Comparison of ENCODE assay signal across 24 cellular contexts in the genomic region with DNA sequence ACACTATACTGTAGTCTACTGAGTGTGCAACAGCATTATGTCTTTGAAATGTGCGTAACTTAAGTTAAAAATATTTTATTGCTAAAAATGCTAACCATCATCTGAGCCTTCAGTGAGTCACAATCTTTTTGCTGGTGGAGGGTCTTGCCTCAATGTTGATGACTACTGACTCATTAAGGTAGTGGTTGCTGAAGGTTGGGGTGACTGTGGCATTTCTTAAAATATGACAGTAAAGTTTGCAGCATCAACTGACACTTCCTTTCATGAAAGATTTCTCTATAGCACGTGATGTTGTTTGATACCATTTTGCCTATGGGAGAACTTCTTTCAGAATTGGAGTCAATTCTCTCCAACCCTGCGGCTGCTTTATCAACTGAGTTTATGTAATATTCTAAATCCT. TPM values are rescaled to one million over a fixed set of nuclear protein-coding genes. Genes with fewer than 3 reads are reported as not detected.
"Had no signal": no experiment of that assay in that cellular context is flagged by ENCODE, and none has a peak within 500 bp of the region (broad histone marks: within the 10 kb centered on the region; RNA-seq: fewer than 3 reads in every experiment).

No MANE protein-coding gene starts in this region.

- DNase-seq: activated CD4-positive, alpha-beta T cell treated with anti-CD3 and anti-CD28 coated beads for 1 hour; activated CD4-positive, alpha-beta T cell treated with anti-CD3 and anti-CD28 coated beads, Interleukin-2, amount 50 U/mL, for 4 hours; activated CD8-positive, alpha-beta memory T cell treated with anti-CD3 and anti-CD28 coated beads for 24 hours; activated effector memory CD4-positive, alpha-beta T cell treated with anti-CD3 and anti-CD28 coated beads, Interleukin-2, amount 50 U/mL, for 16 hours; activated naive CD4-positive, alpha-beta T cell treated with anti-CD3 and anti-CD28 coated beads for 36 hours; aorta; body of pancreas; central memory CD4-positive, alpha-beta T cell; KG1; NCI-H1105; NCI-H1436 treated with DMSO at 0.1 percent for 48 hours; NCI-H187; NCI-H2081; NCI-H510A treated with DMSO at 0.1 percent for 48 hours; NCI-H69; PC-3; SHP77 had no signal

- H3K27ac Mint-ChIP-seq: activated naive CD4-positive, alpha-beta T cell treated with anti-CD3 and anti-CD28 coated beads for 36 hours; activated naive CD8-positive, alpha-beta T cell; activated T-helper 1 cell treated with anti-CD3 and anti-CD28 coated beads, Interleukin-12 subunit alpha, Interleukin-12 subunit beta, Interleukin-2, Interleukin-4 antibody, amounts not matched to agents 30 ng/mL and 10 ng/mL and 1 ng/mL, durations not matched to agents 14 hours and 24 hours and 36 hours; IgD-negative memory B cell; T-helper 1 cell treated with Interleukin-12 subunit alpha and Interleukin-12 subunit beta and Interleukin-4 antibody, amounts not matched to agents 30 μg/mL and 1 μg/mL, for 36 hours had no signal

- ATAC-seq: body of pancreas, PC-3 had no signal

- H3K9me3 Mint-ChIP-seq: activated naive CD4-positive, alpha-beta T cell treated with anti-CD3 and anti-CD28 coated beads for 36 hours had no signal

- H3K27me3 Mint-ChIP-seq: activated naive CD8-positive, alpha-beta T cell; IgD-negative memory B cell had no signal

- H3K4me3 Mint-ChIP-seq: activated naive CD4-positive, alpha-beta T cell treated with anti-CD3 and anti-CD28 coated beads for 36 hours; activated naive CD8-positive, alpha-beta T cell; activated T-helper 1 cell treated with anti-CD3 and anti-CD28 coated beads, Interleukin-12 subunit alpha, Interleukin-12 subunit beta, Interleukin-2, Interleukin-4 antibody, amounts not matched to agents 30 ng/mL and 10 ng/mL and 1 ng/mL, durations not matched to agents 14 hours and 24 hours and 36 hours; IgD-negative memory B cell; T-helper 1 cell treated with Interleukin-12 subunit alpha and Interleukin-12 subunit beta and Interleukin-4 antibody, amounts not matched to agents 30 μg/mL and 1 μg/mL, for 36 hours had no signal

RNA-seq across cellular contexts. Expression of a gene that starts 12.6 kb away (rescaled TPM):
- total RNA-seq: activated naive CD4-positive, alpha-beta T cell treated with anti-CD3 and anti-CD28 coated beads for 36 hours; body of pancreas; bronchial epithelial cell had no signal

RNA-seq across cellular contexts. Expression of a gene that starts 46.3 kb away (rescaled TPM):
- total RNA-seq: M059J, SK-MEL-5 had no signal
